Comparison of ENCODE assay signal across 11 cellular contexts in the genomic region with DNA sequence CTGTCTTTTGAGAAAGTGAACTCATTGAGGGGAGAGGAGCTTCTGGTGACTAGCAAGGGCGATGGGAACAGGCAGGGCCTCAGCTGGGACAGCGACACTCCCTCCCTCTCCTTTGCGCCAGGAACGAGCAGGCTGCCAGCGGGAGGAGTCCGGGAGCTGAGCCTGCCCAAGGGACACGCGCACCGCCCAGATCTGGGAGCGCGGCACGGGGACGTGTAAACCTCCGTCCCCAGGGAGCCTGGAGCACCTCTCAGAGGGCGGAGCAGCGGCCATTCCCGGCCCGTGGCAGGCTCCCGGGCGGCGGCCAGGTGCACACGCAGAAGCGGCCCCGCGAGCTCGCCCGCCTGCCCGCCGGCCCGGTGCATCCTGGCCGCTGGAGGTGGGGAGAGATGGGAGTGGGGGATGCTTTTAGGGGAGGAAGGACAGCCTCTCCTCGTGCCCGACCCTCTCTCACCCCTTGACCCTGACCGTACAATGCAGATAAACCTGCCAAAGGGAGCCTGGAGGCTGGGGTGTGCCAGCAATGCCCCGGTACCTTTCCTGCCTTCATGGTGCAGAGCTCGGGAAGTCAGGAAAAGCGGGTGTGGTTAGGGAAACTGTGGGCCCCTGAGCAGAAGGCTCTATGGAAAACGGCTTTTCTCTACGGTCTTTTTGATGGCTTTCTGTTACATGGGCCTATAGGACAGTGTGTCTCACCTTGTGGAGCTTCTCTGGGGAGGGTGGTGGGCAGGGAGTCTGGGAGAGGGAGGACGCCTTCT. TPM values are rescaled to one million over a fixed set of nuclear protein-coding genes. Genes with fewer than 3 reads are reported as not detected.
DNase-seq lines count a peak whose midpoint lies in the region; ATAC-seq and TF ChIP-seq lines count a peak whose summit lies in the region.
"Had no signal": no experiment of that assay in that cellular context is flagged by ENCODE, and none has a peak within 500 bp of the region (broad histone marks: within the 10 kb centered on the region; RNA-seq: fewer than 3 reads in every experiment).

No MANE protein-coding gene starts in this region.

- H3K9ac ChIP-seq in Karpas-422 (ENCODE audit: low read length), result no peak overlapping the region

- no peak for TF ChIP-seq CTCF in epithelial cell of proximal tubule (conservative IDR thresholded peaks at IDR 0.05; ENCODE audit: low read depth, low read length)
- TF ChIP-seq CTCF in nephron progenitor cell (IDR thresholded peaks at IDR 0.05), result no peak
- TF ChIP-seq CTCF in GM20000 (IDR thresholded peaks at IDR 0.05; ENCODE audit: extremely low read depth, missing control alignments), result no peak

- H3K27ac Mint-ChIP-seq in nephron progenitor cell, result no peak overlapping the region

- in situ Hi-C loops in Caki2 (cut with HindIII; ENCODE audit: low pct_unique_long_range_greater_than_20kb, low sequenced_read_pairs), result no loop called here

- ATAC-seq in GM21526 (IDR thresholded peaks at IDR 0.05; ENCODE audit: low FRiP score, unreplicated experiment), result no peak

- no peaks in the 10 kb centered on the region for H3K4me1 ChIP-seq in Karpas-422 (ENCODE audit: low read length)

- H3K27ac ChIP-seq in Karpas-422 (ENCODE audit: low read length), result no peak overlapping the region

- H3K4me2 ChIP-seq in Karpas-422 (ENCODE audit: low read depth, low read length, poor library complexity, severe bottlenecking), result no peak overlapping the region

- H3K36me3 Mint-ChIP-seq in nephron progenitor cell (ENCODE audit: low read depth), result no peaks in the 10 kb centered on the region

- peaks cover 48% of the 10 kb centered on the region for H3K27me3 Mint-ChIP-seq in nephron progenitor cell (ENCODE audit: low read depth, poor library complexity)

- H3K4me3 Mint-ChIP-seq in nephron progenitor cell, result peak overlapping the region; percentile 84

- H3K36me3 ChIP-seq in Karpas-422 (ENCODE audit: insufficient read depth, low read length), result no peaks in the 10 kb centered on the region

- peak overlapping the region; percentile 50 for H3K4me3 ChIP-seq in epithelial cell of proximal tubule (ENCODE audit: low read depth, low read length)
- no peak overlapping the region for H3K4me3 ChIP-seq in Karpas-422 (ENCODE audit: low read length)

- H2AFZ ChIP-seq in Karpas-422 (ENCODE audit: low read length), result no peak overlapping the region

- H3K9me3 Mint-ChIP-seq in nephron progenitor cell, result no peaks in the 10 kb centered on the region

- no peaks in the 10 kb centered on the region for H4K20me1 ChIP-seq in Karpas-422 (ENCODE audit: insufficient read depth, low read depth, low read length)

- peak; percentile 41 for DNase-seq in Caki2 (ENCODE audit: low read depth)
- DNase-seq in NCI-H2196 treated with DMSO at 0.1 percent for 48 hours (lab: John Stamatoyannopoulos, UW; ENCODE audit: unreplicated experiment), result peak; percentile 37
- DNase-seq in epithelial cell of proximal tubule (ENCODE audit: low read depth), result no peak
- peak; percentile 71 for DNase-seq in nephron progenitor cell
- no peak for DNase-seq in activated CD4-positive, alpha-beta T cell treated with anti-CD3 and anti-CD28 coated beads, Interleukin-2, amount 50 U/mL, for 48 hours
- DNase-seq in Karpas-422, result no peak
- DNase-seq in GM20000 (ENCODE audit: low spot score), result no peak
- DNase-seq: GF-D8 had no signal

- H3K9me2 ChIP-seq in Karpas-422 (replicated peaks; ENCODE audit: insufficient read depth, low read length), result no peaks in the 10 kb centered on the region

- H3K27me3 ChIP-seq in Karpas-422 (ENCODE audit: low read length), result no peaks in the 10 kb centered on the region

- no peaks in the 10 kb centered on the region for H3K9me3 ChIP-seq in Karpas-422 (ENCODE audit: low read length)

- no peaks in the 10 kb centered on the region for H3K79me2 ChIP-seq in Karpas-422 (ENCODE audit: low read length)

- peaks cover 50% of the 10 kb centered on the region for H3K4me1 Mint-ChIP-seq in nephron progenitor cell

RNA-seq across cellular contexts. Expression of gene AQP4, which starts 2.2 kb away (rescaled TPM):
- not detected in 2 replicates for total RNA-seq in Caki2 (2014; rRNA removed; shearing (Covaris generic); ENCODE audit: low replicate concordance)
- 0.12 and 0.29 TPM in 2 replicates for total RNA-seq in epithelial cell of proximal tubule
- not detected in 2 replicates for total RNA-seq in Karpas-422 (2014; rRNA removed; shearing (Covaris generic); ENCODE audit: low replicate concordance)
- total RNA-seq: mononuclear cell, SK-MEL-5 had no signal

Comparison
In these comparisons a context has a peak if more than half of its experiments do, and no peak if none do; other contexts are left out.
1. DNase-seq: peak in Caki2 (single experiment), NCI-H2196 treated with DMSO at 0.1 percent for 48 hours (single experiment) and nephron progenitor cell (single experiment); none in epithelial cell of proximal tubule (single experiment), activated CD4-positive, alpha-beta T cell treated with anti-CD3 and anti-CD28 coated beads, Interleukin-2, amount 50 U/mL, for 48 hours (0 of 2), Karpas-422 (single experiment) and GM20000 (single experiment).